8 cellular contexts compared by ENCODE assay signal in the genomic region with DNA sequence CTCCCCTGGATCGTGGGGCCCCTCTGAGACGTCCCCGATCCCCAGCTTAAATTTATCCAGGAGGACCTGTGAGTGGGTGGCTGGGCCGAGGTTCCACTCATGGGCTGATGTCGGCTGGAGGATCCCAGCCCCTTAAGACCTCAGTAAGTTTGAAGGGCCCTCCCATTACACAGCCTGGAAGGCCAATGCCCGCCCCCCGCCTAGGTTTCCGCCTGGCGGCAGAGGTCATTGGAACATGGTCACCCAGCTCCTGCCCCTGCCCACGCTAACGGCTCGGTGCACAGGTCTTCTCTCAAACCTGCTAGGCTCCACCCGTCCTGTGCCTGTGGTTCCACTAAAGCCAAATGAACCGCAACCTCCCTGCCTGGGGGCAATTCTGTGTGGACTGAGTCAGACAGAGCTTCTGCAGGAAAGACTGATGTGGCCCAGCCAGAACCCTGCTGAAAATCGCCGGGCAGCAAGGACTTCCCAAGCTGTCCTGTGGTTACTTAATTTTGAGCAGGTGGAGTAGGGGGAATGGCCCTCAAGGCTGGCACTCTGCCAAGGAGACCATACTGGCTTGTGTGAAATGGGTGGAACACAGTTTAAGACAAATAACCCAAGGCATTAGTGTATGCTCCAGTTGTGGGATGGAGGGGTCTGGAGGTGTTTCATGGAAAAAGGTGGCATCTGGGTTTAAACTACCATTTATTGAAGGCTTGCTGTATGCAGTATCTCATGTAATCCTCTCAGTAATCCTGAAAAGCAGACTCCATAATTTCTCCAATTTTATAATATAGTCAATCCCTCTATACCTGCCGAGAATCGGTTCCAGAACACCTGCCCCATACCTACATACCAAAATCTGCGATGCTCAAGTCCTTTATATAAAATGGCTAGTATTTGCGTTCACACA. TPM values are rescaled to one million over a fixed set of nuclear protein-coding genes. Genes with fewer than 3 reads are reported as not detected.
A peak's percentile ranks its signal among the peaks of the same experiment; 100 is the strongest.
DNase-seq lines count a peak whose midpoint lies in the region; ATAC-seq, FAIRE-seq and TF ChIP-seq lines count a peak whose summit lies in the region.

No MANE protein-coding gene starts in this region.

- no peaks in the 10 kb centered on the region for H3K27me3 ChIP-seq in endothelial cell of umbilical vein (ENCODE audit: control insufficient read depth in 2 of 2, insufficient read depth in 2 of 2, low read length in 2 of 2)
- H3K27me3 ChIP-seq in mucosa of stomach (ENCODE audit: control insufficient read depth, insufficient read depth, low read length): no peaks in the 10 kb centered on the region

- TF ChIP-seq CTCF in endothelial cell of umbilical vein (IDR thresholded peaks at IDR 0.05; ENCODE audit: extremely low read depth in 1 of 2, insufficient read depth in 1 of 2, low read depth in 1 of 2, low read length in 2 of 2): no peak

- H3K79me2 ChIP-seq in endothelial cell of umbilical vein (ENCODE audit: control insufficient read depth, insufficient read depth, low read length): peaks cover 9% of the 10 kb centered on the region

- H3K9me3 ChIP-seq in endothelial cell of umbilical vein (replicated peaks; ENCODE audit: control insufficient read depth, insufficient read depth, low read length) (no peaks in the 10 kb centered on the region), mucosa of stomach (ENCODE audit: control insufficient read depth, low read length) (no peaks in the 10 kb centered on the region)

- POLR2A ChIA-PET in endothelial cell of umbilical vein (lab: Charles Lee): interaction anchor here (1.0 kb wide), 1 partner anchor 41 kb away, joined by 8 read pairs; no protein-coding TSS in a partner anchor

- no peaks in the 10 kb centered on the region for H3K36me3 ChIP-seq in endothelial cell of umbilical vein (ENCODE audit: control insufficient read depth in 2 of 2, extremely low read depth in 1 of 2, insufficient read depth in 2 of 2, low read length in 2 of 2)
- H3K36me3 ChIP-seq in mucosa of stomach (ENCODE audit: control insufficient read depth, insufficient read depth, low read length): no peaks in the 10 kb centered on the region

- peak; percentile 14 for ATAC-seq in HG02840 (IDR thresholded peaks at IDR 0.05; ENCODE audit: low FRiP score, unreplicated experiment)

- dilution Hi-C loops in endothelial cell of umbilical vein (cut with MboI; ENCODE audit: extremely low pct_ligation_motif_present, low sequenced_read_pairs): no loop called here

- H3K9ac ChIP-seq in endothelial cell of umbilical vein (replicated peaks; ENCODE audit: extremely low read depth, insufficient read depth, low read length) (no peak overlapping the region), mucosa of stomach (ENCODE audit: low read length) (peak overlapping the region; percentile 31)

- peak overlapping the region; percentile 81 for H2AFZ ChIP-seq in endothelial cell of umbilical vein (ENCODE audit: low read depth, low read length)

- no peak for TF ChIP-seq POLR2A in endothelial cell of umbilical vein (IDR thresholded peaks at IDR 0.05; ENCODE audit: low read depth, low read length)

- no TSS peak for BruUV-seq in endothelial cell of umbilical vein (replicated peaks; lab: Mats Ljungman, UMichigan)

- H4K20me1 ChIP-seq in endothelial cell of umbilical vein (replicated peaks; ENCODE audit: control insufficient read depth, extremely low read depth, insufficient read depth, low read length): no peaks in the 10 kb centered on the region

- DNase-seq in GM04504 (ENCODE audit: low read depth): peak; percentile 79
- DNase-seq in NCI-H526 treated with DMSO at 0.1 percent for 48 hours (lab: John Stamatoyannopoulos, UW): peak; percentile 42
- peak; percentile 34 to 40 for DNase-seq in activated CD4-positive, alpha-beta T cell treated with anti-CD3 and anti-CD28 coated beads, Interleukin-2, amount 50 U/mL, for 48 hours
- DNase-seq in endothelial cell of umbilical vein (ENCODE audit: low read depth, low spot score): peak; percentile 16
- DNase-seq in stromal cell of bone marrow (ENCODE audit: low read depth): peak; percentile 44
- no peak for DNase-seq in KG1 (lab: John Stamatoyannopoulos, UW)

- peak overlapping the region; percentile 61 for H3K4me2 ChIP-seq in endothelial cell of umbilical vein (ENCODE audit: insufficient read depth, low read length)

- H3K9me1 ChIP-seq in endothelial cell of umbilical vein (replicated peaks; ENCODE audit: control insufficient read depth, extremely low read depth, insufficient read depth, low read length): no peaks in the 10 kb centered on the region

- H3K27ac ChIP-seq in endothelial cell of umbilical vein (ENCODE audit: insufficient read depth, low read depth, low read length): no peak overlapping the region

- peak; percentile 35 for FAIRE-seq in endothelial cell of umbilical vein (lab: Jason Lieb, UNC)

- H3K4me3 ChIP-seq in endothelial cell of umbilical vein (replicated peaks in 1 of 3; ENCODE audit: insufficient read depth in 1 of 3, low read depth in 1 of 3, low read length in 3 of 3) (peak overlapping the region; percentile 27 to 72 (median 36)), mucosa of stomach (ENCODE audit: low read length) (no peak overlapping the region)

- intact Hi-C loops in endothelial cell of umbilical vein (cut with micrococcal nuclease): loop anchor here (1.0 kb wide), 4 partner anchors 37 to 88 kb away; a partner anchor contains a TSS

- CTCF ChIA-PET in endothelial cell of umbilical vein (lab: Charles Lee): interaction anchor here (1.0 to 1.6 kb wide), 5 partner anchors 20 to 88 kb away, joined by 3 to 4 read pairs (median 3); a partner anchor contains a TSS

- peaks cover 11% of the 10 kb centered on the region for H3K4me1 ChIP-seq in endothelial cell of umbilical vein (ENCODE audit: control insufficient read depth, extremely low read depth, insufficient read depth, low read length)
- peaks cover 20% of the 10 kb centered on the region for H3K4me1 ChIP-seq in mucosa of stomach (ENCODE audit: control insufficient read depth, insufficient read depth, low read length)

TF ChIP-seq in endothelial cell of umbilical vein, 7 proteins besides CTCF, POLR2A, EP300 and RAD21:
- no peak for TF ChIP-seq GATA2 (IDR thresholded peaks at IDR 0.05; ENCODE audit: insufficient read depth, insufficient read length, low read depth, low read length)
- no peak for TF ChIP-seq POLR2AphosphoS5 (IDR thresholded peaks at IDR 0.05; ENCODE audit: insufficient read depth, low read depth, low read length)

RNA-seq across cellular contexts. Expression of a gene that starts 0.9 kb away (rescaled TPM):
- 6.4 and 6.7 TPM in 2 replicates for total RNA-seq in endothelial cell of umbilical vein
- polyA plus RNA-seq in endothelial cell of umbilical vein: 1.2 and 1.5 TPM in 2 replicates
- polyA plus RNA-seq in endothelial cell of umbilical vein (2011; cell fraction: cytosol; rRNA removed): 1.5 TPM in 2 replicates
- polyA plus RNA-seq in endothelial cell of umbilical vein (2011; cell fraction: nucleus; rRNA removed): 2.6 and 3.0 TPM in 2 replicates
- polyA plus RNA-seq in endothelial cell of umbilical vein (2012): 3.0 and 3.5 TPM in 2 replicates
- polyA minus RNA-seq in endothelial cell of umbilical vein: 2.5 and 3.5 TPM in 2 replicates
- polyA minus RNA-seq in endothelial cell of umbilical vein (2011; cell fraction: cytosol; rRNA and poly(A)+ RNA removed): 2.3 TPM
- polyA minus RNA-seq in endothelial cell of umbilical vein (2011; cell fraction: nucleus; rRNA and poly(A)+ RNA removed): 2.9 and 5.0 TPM in 2 replicates
